In the genomic region with DNA sequence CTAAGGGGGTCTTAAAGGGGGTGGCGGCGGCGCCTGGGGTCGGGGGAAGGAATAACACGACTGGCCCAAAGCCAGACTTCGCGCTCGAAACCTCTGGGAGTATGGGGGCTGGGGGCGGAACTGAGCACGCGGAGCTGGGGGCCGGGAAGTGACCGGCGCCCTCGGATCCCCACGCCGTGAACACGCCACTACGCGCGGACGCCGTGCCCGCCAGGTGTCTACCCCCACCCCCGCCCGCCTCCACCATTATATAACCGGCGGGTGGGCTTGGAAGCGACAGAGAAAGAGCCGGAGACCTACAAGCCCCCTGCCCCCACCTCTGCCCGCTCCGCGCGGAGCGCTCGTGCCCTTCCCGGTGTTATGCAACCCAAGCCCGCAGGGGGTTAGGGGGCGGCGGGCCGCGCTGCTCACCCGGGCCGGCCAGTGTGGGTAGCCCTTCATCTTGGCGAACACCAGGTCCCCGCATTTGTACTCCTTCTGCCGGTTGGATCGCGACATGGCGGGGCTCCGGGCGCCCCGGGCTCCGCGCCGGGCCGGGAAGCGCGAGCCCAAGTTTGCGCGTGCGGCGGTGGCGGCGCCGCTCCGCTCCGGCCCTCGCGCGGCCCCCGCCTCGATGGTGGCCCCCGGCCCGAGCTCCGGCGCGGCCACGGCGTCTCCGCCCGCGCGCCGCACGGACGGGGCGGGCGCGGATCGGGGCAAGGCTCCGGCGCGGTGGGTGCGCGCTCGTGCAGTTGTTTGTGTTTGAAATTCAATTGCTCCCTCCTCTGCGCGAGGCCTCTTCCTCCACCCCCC, we compare ENCODE assay signal across 1 cellular context.
TF ChIP-seq lines count a peak whose summit lies in the region.

A gene (minus strand): TSS at position 744 of the 792 bp plus-strand sequence. CDS start 246 bp downstream, at position 498.

TF ChIP-seq in HepG2, 621 proteins besides CTCF, POLR2A, EP300 and RAD21 (continued from another document):
- TF ChIP-seq, protein P1, sequence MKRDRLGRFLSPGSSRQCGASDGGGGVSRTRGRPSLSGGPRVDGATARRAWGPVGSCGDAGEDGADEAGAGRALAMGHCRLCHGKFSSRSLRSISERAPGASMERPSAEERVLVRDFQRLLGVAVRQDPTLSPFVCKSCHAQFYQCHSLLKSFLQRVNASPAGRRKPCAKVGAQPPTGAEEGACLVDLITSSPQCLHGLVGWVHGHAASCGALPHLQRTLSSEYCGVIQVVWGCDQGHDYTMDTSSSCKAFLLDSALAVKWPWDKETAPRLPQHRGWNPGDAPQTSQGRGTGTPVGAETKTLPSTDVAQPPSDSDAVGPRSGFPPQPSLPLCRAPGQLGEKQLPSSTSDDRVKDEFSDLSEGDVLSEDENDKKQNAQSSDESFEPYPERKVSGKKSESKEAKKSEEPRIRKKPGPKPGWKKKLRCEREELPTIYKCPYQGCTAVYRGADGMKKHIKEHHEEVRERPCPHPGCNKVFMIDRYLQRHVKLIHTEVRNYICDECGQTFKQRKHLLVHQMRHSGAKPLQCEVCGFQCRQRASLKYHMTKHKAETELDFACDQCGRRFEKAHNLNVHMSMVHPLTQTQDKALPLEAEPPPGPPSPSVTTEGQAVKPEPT (CRISPR knock-in tag; IDR thresholded peaks at IDR 0.05; ENCODE audit: low read depth): no peak
- TF ChIP-seq SETDB1 (CRISPR knock-in tag; IDR thresholded peaks at IDR 0.05; ENCODE audit: borderline replicate concordance) (no peak), ZNF841 (CRISPR knock-in tag; IDR thresholded peaks at IDR 0.05; ENCODE audit: borderline replicate concordance) (peak; percentile 78), FOXK1 (CRISPR knock-in tag; IDR thresholded peaks at IDR 0.05; ENCODE audit: borderline replicate concordance, low read depth) (no peak), SSRP1 (CRISPR knock-in tag; IDR thresholded peaks at IDR 0.05) (no peak), ZNF569 (CRISPR knock-in tag; IDR thresholded peaks at IDR 0.05; ENCODE audit: borderline replicate concordance) (no peak), GATA4 (IDR thresholded peaks at IDR 0.05; ENCODE audit: borderline replicate concordance, low read depth) (no peak), POLR2AphosphoS5 (IDR thresholded peaks at IDR 0.05; ENCODE audit: low read depth, low read length) (peak; percentile 40; the same call in 1 of the 2 replicates), ZNF564 (CRISPR knock-in tag; IDR thresholded peaks at IDR 0.05) (peak; percentile 70; the same call in 1 of the 2 replicates), ZSCAN21 (CRISPR knock-in tag; IDR thresholded peaks at IDR 0.05; ENCODE audit: borderline replicate concordance) (peak; percentile 10; the same call in 1 of the 2 replicates), ARNTL (CRISPR knock-in tag; IDR thresholded peaks at IDR 0.05) (no peak), ZNF562 (CRISPR knock-in tag; IDR thresholded peaks at IDR 0.05; ENCODE audit: borderline replicate concordance) (0 out of 2 replicates have a peak, but pooled peaks have one; percentile 10), ZNF333 (CRISPR knock-in tag; IDR thresholded peaks at IDR 0.05; ENCODE audit: borderline replicate concordance) (peak; percentile 16), ZNF33A (CRISPR knock-in tag; IDR thresholded peaks at IDR 0.05; ENCODE audit: borderline replicate concordance) (no peak), SNAI1 (CRISPR knock-in tag; IDR thresholded peaks at IDR 0.05; ENCODE audit: borderline replicate concordance) (peak; percentile 78; the same call in 1 of the 2 replicates), ZNF768 (CRISPR knock-in tag; IDR thresholded peaks at IDR 0.05) (peak; percentile 42; the same call in 1 of the 2 replicates), ZNF724P (CRISPR knock-in tag; IDR thresholded peaks at IDR 0.05; ENCODE audit: borderline replicate concordance) (no peak)
- TF ChIP-seq, protein P2, sequence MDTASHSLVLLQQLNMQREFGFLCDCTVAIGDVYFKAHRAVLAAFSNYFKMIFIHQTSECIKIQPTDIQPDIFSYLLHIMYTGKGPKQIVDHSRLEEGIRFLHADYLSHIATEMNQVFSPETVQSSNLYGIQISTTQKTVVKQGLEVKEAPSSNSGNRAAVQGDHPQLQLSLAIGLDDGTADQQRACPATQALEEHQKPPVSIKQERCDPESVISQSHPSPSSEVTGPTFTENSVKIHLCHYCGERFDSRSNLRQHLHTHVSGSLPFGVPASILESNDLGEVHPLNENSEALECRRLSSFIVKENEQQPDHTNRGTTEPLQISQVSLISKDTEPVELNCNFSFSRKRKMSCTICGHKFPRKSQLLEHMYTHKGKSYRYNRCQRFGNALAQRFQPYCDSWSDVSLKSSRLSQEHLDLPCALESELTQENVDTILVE (CRISPR knock-in tag; IDR thresholded peaks at IDR 0.05): peak; percentile 18; the same call in 1 of the 2 replicates
TF ChIP-seq in HepG2: peak in this region for 63.
